Comparison of ENCODE assay signal across 20 cellular contexts in genomic region chr12:31951939-31952338, GRCh38.
"Had no signal": no experiment of that assay in that cellular context is flagged by ENCODE, and none has a peak within 500 bp of the region (broad histone marks: within the 10 kb centered on the region; RNA-seq: fewer than 3 reads in every experiment).

No MANE protein-coding gene starts in this region.

- H3K27ac Mint-ChIP-seq: activated naive CD8-positive, alpha-beta T cell treated with anti-CD3 and anti-CD28 coated beads, Interleukin-2, amount 10 ng/mL, durations not matched to agents 7 days and 5 days; activated T-cell treated with anti-CD3 and anti-CD28 coated beads, Interleukin-2, amount 50 U/mL, for 72 hours; nephron; progenitor cell of endocrine pancreas had no signal

- ATAC-seq: activated T-cell treated with anti-CD3 and anti-CD28 coated beads, Interleukin-2, amount 50 U/mL, for 72 hours; left lung had no signal

- H3K4me1 ChIP-seq: right atrium auricular region, transverse colon had no signal

- H3K4me1 Mint-ChIP-seq: nephron had no signal

- FAIRE-seq: kidney had no signal

- DNase-seq: activated CD4-positive, alpha-beta T cell treated with anti-CD3 and anti-CD28 coated beads for 48 hours; activated CD8-positive, alpha-beta memory T cell treated with anti-CD3 and anti-CD28 coated beads, Interleukin-2, amount 50 U/mL, for 48 hours; activated gamma-delta T cell treated with Interleukin-2 at 50 U/mL for 16 hours; activated naive CD8-positive, alpha-beta T cell treated with anti-CD3 and anti-CD28 coated beads, Interleukin-2, amount 10 ng/mL, durations not matched to agents 7 days and 5 days; activated T-cell treated with anti-CD3 and anti-CD28 coated beads, Interleukin-2, amount 50 U/mL, for 72 hours; anterior cingulate cortex; cortex of kidney; effector CD8-positive, alpha-beta T cell; foreskin fibroblast; hippocampal formation; kidney; left lung; occipital lobe; stimulated activated CD4-positive, alpha-beta T cell treated with anti-CD3 and anti-CD28 coated beads, Interleukin-15, amount 100 ng/mL, for 24 hours; stimulated activated CD4-positive, alpha-beta T cell treated with anti-CD3 and anti-CD28 coated beads, Interleukin-4, amount 100 ng/mL, for 1 hour; stimulated activated naive CD4-positive, alpha-beta T cell treated with Interleukin-2 at 50 U/mL for 16 hours; transverse colon had no signal

- H3K27me3 ChIP-seq: left lung, right atrium auricular region, transverse colon had no signal

- H3K36me3 ChIP-seq: left lung, right atrium auricular region, transverse colon had no signal

- H3K27me3 Mint-ChIP-seq: activated naive CD8-positive, alpha-beta T cell treated with anti-CD3 and anti-CD28 coated beads, Interleukin-2, amount 10 ng/mL, durations not matched to agents 7 days and 5 days; progenitor cell of endocrine pancreas had no signal

- H3K27ac ChIP-seq: left lung, right atrium auricular region, transverse colon had no signal

- H3K4me3 Mint-ChIP-seq: activated naive CD8-positive, alpha-beta T cell treated with anti-CD3 and anti-CD28 coated beads, Interleukin-2, amount 10 ng/mL, durations not matched to agents 7 days and 5 days; activated T-cell treated with anti-CD3 and anti-CD28 coated beads, Interleukin-2, amount 50 U/mL, for 72 hours; nephron had no signal

- H3K4me3 ChIP-seq: left lung, right atrium auricular region, transverse colon had no signal
